27 cellular contexts compared by ENCODE assay signal in the genomic region with DNA sequence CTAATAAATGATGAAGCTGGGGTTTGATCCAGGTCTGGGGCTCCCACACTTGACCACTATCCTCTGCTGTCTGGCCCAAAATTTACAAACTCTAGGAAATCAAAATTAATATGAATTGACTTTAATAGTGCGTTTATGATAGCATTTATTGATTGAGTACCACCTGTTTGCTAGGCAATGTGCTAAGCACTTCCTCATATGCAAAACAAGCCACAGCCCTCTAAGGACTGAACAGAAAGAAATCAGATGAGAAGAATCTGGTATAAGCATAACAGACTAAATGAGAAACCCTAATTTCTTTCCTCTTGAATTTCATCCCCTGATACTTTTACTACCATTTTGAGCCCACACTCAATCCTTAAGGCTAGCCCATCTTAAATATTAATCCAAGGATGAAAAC. TPM values are rescaled to one million over a fixed set of nuclear protein-coding genes. Genes with fewer than 3 reads are reported as not detected.
A peak's percentile ranks its signal among the peaks of the same experiment; 100 is the strongest.
DNase-seq lines count a peak whose midpoint lies in the region; ATAC-seq and FAIRE-seq lines count a peak whose summit lies in the region.
"Had no signal": no experiment of that assay in that cellular context is flagged by ENCODE, and none has a peak within 500 bp of the region (broad histone marks: within the 10 kb centered on the region; RNA-seq: fewer than 3 reads in every experiment).

No MANE protein-coding gene starts in this region.

- ATAC-seq in activated T-helper 17 cell treated with anti-CD3 and anti-CD28 coated beads, Interleukin-2, amount 50 U/mL, for 72 hours (replicated peaks) = no peak
- ATAC-seq: HCT116 had no signal

- peak; percentile 22 for DNase-seq in GF-D8 (lab: John Stamatoyannopoulos, UW)
- DNase-seq in small intestine = peak; percentile 18
- no peak for DNase-seq in KG1 (lab: John Stamatoyannopoulos, UW)
- DNase-seq in hippocampal formation (lab: John Stamatoyannopoulos, UW) = no peak
- no peak for DNase-seq in NCI-H345 treated with DMSO at 0.1 percent for 48 hours (lab: John Stamatoyannopoulos, UW; ENCODE audit: unreplicated experiment)
- DNase-seq: ACHN; CD8-positive, alpha-beta memory T cell; DMS53; EL; GOT3; IMR-90; MG63; NCI-H1105; NCI-H146; NCI-H2029; NCI-H226; NCI-H524 treated with DMSO at 0.1 percent for 48 hours; Peyer's patch; T-helper 1 cell had no signal

- no peak for FAIRE-seq in small intestine (lab: Jason Lieb, UNC)
- FAIRE-seq: D721Med had no signal

- peaks cover 0 to 10% of the 10 kb centered on the region in 2 donors for H3K27me3 ChIP-seq in small intestine (ENCODE audit: control insufficient read depth in 2 of 2, insufficient read depth in 2 of 2, low read length in 2 of 2)
- H3K27me3 ChIP-seq: MG63, Peyer's patch, SJSA1 had no signal

- H3K9me3 ChIP-seq in small intestine (ENCODE audit: control insufficient read depth, low read depth) = no peaks in the 10 kb centered on the region
- H3K9me3 ChIP-seq: MG63, Peyer's patch, SJSA1 had no signal

- H3K4me1 ChIP-seq in small intestine (ENCODE audit: control insufficient read depth in 2 of 2, insufficient read depth in 1 of 2, low read depth in 1 of 2, low read length in 1 of 2) = no peaks in the 10 kb centered on the region
- H3K4me1 ChIP-seq: SJSA1 had no signal

- H3K36me3 ChIP-seq in small intestine (ENCODE audit: control insufficient read depth in 2 of 2, insufficient read depth in 2 of 2, low read length in 2 of 2) = no peaks in the 10 kb centered on the region

- peaks cover 16 to 28% (median 24%) of the 10 kb centered on the region in 3 donors for H3K4me1 Mint-ChIP-seq in IgD-negative memory B cell
- H3K4me1 Mint-ChIP-seq in activated T-helper 17 cell treated with anti-CD3 and anti-CD28 coated beads, Interleukin-2, amount 50 U/mL, for 72 hours = peaks cover 9% of the 10 kb centered on the region

- peak overlapping the region in 3 of 4 donors; percentile 13 to 66 (median 58) for H3K4me3 Mint-ChIP-seq in IgD-negative memory B cell
- H3K4me3 Mint-ChIP-seq in activated T-helper 17 cell treated with anti-CD3 and anti-CD28 coated beads, Interleukin-2, amount 50 U/mL, for 72 hours = no peak overlapping the region
- H3K4me3 Mint-ChIP-seq: CD8-positive, alpha-beta memory T cell had no signal

- peak overlapping the region in 2 of 3 donors; percentile 13 to 76 for H3K27ac Mint-ChIP-seq in IgD-negative memory B cell
- peak overlapping the region; percentile 8 for H3K27ac Mint-ChIP-seq in activated T-helper 17 cell treated with anti-CD3 and anti-CD28 coated beads, Interleukin-2, amount 50 U/mL, for 72 hours

- peaks cover 14% of the 10 kb centered on the region for H3K27me3 Mint-ChIP-seq in IgD-negative memory B cell
- H3K27me3 Mint-ChIP-seq in activated T-helper 17 cell treated with anti-CD3 and anti-CD28 coated beads, Interleukin-2, amount 50 U/mL, for 72 hours = peaks cover 20% of the 10 kb centered on the region

- peaks cover 4% of the 10 kb centered on the region for H3K36me3 Mint-ChIP-seq in IgD-negative memory B cell
- H3K36me3 Mint-ChIP-seq in activated T-helper 17 cell treated with anti-CD3 and anti-CD28 coated beads, Interleukin-2, amount 50 U/mL, for 72 hours (ENCODE audit: low read depth) = peaks cover 17% of the 10 kb centered on the region

- no peak overlapping the region for H3K4me3 ChIP-seq in small intestine (ENCODE audit: low read depth in 1 of 2, low read length in 2 of 2)
- H3K4me3 ChIP-seq: MG63, Peyer's patch, SJSA1 had no signal

- no peak overlapping the region for H3K27ac ChIP-seq in small intestine (ENCODE audit: low read depth in 1 of 2, low read length in 1 of 2)
- H3K27ac ChIP-seq: C4-2B, Peyer's patch, SJSA1 had no signal

- H3K9me3 Mint-ChIP-seq in IgD-negative memory B cell = peaks cover 0 to 3% (median 2%) of the 10 kb centered on the region in 3 donors
- H3K9me3 Mint-ChIP-seq in activated T-helper 17 cell treated with anti-CD3 and anti-CD28 coated beads, Interleukin-2, amount 50 U/mL, for 72 hours = no peaks in the 10 kb centered on the region

- 15 to 60% (median 49%) methylated on average over 1 of the region's 1 CpG for WGBS in small intestine, 3 donors

RNA-seq across cellular contexts. Expression of gene MLNR, which starts 6.6 kb away (rescaled TPM):
- polyA plus RNA-seq in IgD-negative memory B cell (not detected), small intestine (not detected)
- total RNA-seq in activated T-helper 17 cell treated with anti-CD3 and anti-CD28 coated beads, Interleukin-2, amount 50 U/mL, for 72 hours = not detected
- total RNA-seq: CD8-positive, alpha-beta memory T cell; IMR-90; LHCN-M2; OCI-LY7; Peyer's patch; SJSA1 had no signal
- polyA plus RNA-seq: IMR-90 had no signal

RNA-seq across cellular contexts. Expression of gene CDADC1, which starts 34.2 kb away (rescaled TPM):
- polyA plus RNA-seq in IgD-negative memory B cell (6.7 TPM), small intestine (1 to 10 TPM; 3.2 to 4.3 (median 3.4) TPM)
- 10 to 100 TPM in 1 of 2 donors, 1 to 10 TPM in 1; 7.5 to 10.2 TPM for total RNA-seq in activated T-helper 17 cell treated with anti-CD3 and anti-CD28 coated beads, Interleukin-2, amount 50 U/mL, for 72 hours

Comparison
In these comparisons a context has a peak if more than half of its experiments do, and no peak if none do; other contexts are left out.
1. DNase-seq: peak in GF-D8 (single experiment) and small intestine (single experiment); none in KG1 (single experiment), hippocampal formation (0 of 2) and NCI-H345 treated with DMSO at 0.1 percent for 48 hours (single experiment).